In the genomic region with DNA sequence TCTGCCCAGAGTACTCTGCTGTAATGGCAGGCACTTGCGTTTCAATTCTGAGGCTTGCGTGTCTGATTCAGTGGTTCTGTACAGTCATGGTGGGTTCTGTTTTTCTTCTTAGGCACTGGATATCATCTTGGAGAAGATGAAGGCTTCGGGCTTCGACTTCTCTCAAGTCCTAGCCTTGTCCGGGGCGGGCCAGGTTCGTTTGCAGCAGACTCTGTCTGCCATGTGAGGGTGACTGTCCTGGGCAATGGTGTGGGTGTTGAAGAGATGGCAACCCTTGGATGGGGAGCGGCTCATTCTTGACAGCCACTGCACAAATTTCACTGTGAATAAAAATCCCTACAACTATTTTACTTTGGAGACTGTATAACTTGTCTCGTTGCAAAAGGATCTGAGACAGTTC, we compare ENCODE assay signal across 17 cellular contexts. TPM values are rescaled to one million over a fixed set of nuclear protein-coding genes. Genes with fewer than 3 reads are reported as not detected.
DNase-seq lines count a peak whose midpoint lies in the region; ATAC-seq lines count a peak whose summit lies in the region.
"Had no signal": no experiment of that assay in that cellular context is flagged by ENCODE, and none has a peak within 500 bp of the region (broad histone marks: within the 10 kb centered on the region; RNA-seq: fewer than 3 reads in every experiment).

No MANE protein-coding gene starts in this region.

- H2BK12ac ChIP-seq in mesenchymal stem cell (ENCODE audit: low read length in 2 of 2), result no peak overlapping the region

- no peak overlapping the region for H2BK5ac ChIP-seq in mesenchymal stem cell (ENCODE audit: low read depth, low read length, poor library complexity, severe bottlenecking)

- H2AK5ac ChIP-seq in mesenchymal stem cell (ENCODE audit: low read length, severe bottlenecking), result no peak overlapping the region

- 100% methylated on average over 5 of the region's 9 CpGs for WGBS in mesenchymal stem cell

- H3K4me3 Mint-ChIP-seq in activated CD8-positive, alpha-beta memory T cell treated with anti-CD3 and anti-CD28 coated beads, Interleukin-2, amount 10 ng/mL, durations not matched to agents 7 days and 5 days, result no peak overlapping the region
- H3K4me3 Mint-ChIP-seq: B cell; CD4-positive, alpha-beta T cell; CD8-positive, alpha-beta T cell had no signal

- H2BK15ac ChIP-seq in mesenchymal stem cell (ENCODE audit: low read depth, poor library complexity, severe bottlenecking), result no peak overlapping the region

- H3K27ac Mint-ChIP-seq in activated CD8-positive, alpha-beta memory T cell treated with anti-CD3 and anti-CD28 coated beads, Interleukin-2, amount 10 ng/mL, durations not matched to agents 7 days and 5 days, result no peak overlapping the region
- H3K27ac Mint-ChIP-seq: B cell; CD4-positive, alpha-beta T cell; CD8-positive, alpha-beta T cell had no signal

- no peak overlapping the region for H3K4me3 ChIP-seq in mesenchymal stem cell (ENCODE audit: insufficient read depth in 1 of 2, low read depth in 1 of 2, low read length in 2 of 2)
- H3K4me3 ChIP-seq: A549; BLaER1 treated with 17β-estradiol and CSF1 and Interleukin-3, amounts not matched to agents 10 nM and 100 nM had no signal

- no peak overlapping the region for H3K23ac ChIP-seq in mesenchymal stem cell (ENCODE audit: low read length in 2 of 2)

- no peak overlapping the region for H3K18ac ChIP-seq in mesenchymal stem cell (ENCODE audit: low read depth in 1 of 2, low read length in 2 of 2)

- no peaks in the 10 kb centered on the region for H3K4me1 ChIP-seq in mesenchymal stem cell (ENCODE audit: control insufficient read depth, insufficient read depth, low read depth, low read length)
- H3K4me1 ChIP-seq: A549; BLaER1 treated with 17β-estradiol and CSF1 and Interleukin-3, amounts not matched to agents 10 nM and 100 nM; Caco-2 had no signal

- H2BK120ac ChIP-seq in mesenchymal stem cell (ENCODE audit: low read depth, low read length), result no peak overlapping the region

- peaks cover 2% of the 10 kb centered on the region for H3K79me1 ChIP-seq in mesenchymal stem cell (replicated peaks; ENCODE audit: low read length, poor library complexity, severe bottlenecking)

- H3K4me2 ChIP-seq in mesenchymal stem cell (ENCODE audit: low read length, poor library complexity, severe bottlenecking), result no peak overlapping the region
- H3K4me2 ChIP-seq: A549; BLaER1 treated with 17β-estradiol and CSF1 and Interleukin-3, amounts not matched to agents 10 nM and 100 nM had no signal

- H3K36me3 Mint-ChIP-seq in activated CD8-positive, alpha-beta memory T cell treated with anti-CD3 and anti-CD28 coated beads, Interleukin-2, amount 10 ng/mL, durations not matched to agents 7 days and 5 days, result peaks cover 14% of the 10 kb centered on the region

- H4K91ac ChIP-seq in mesenchymal stem cell (ENCODE audit: low read length), result no peak overlapping the region

- H4K8ac ChIP-seq in mesenchymal stem cell (ENCODE audit: low read length), result peak overlapping the region; percentile 43

- H3K9ac ChIP-seq in mesenchymal stem cell (ENCODE audit: low read length), result no peak overlapping the region
- H3K9ac ChIP-seq: BLaER1 treated with 17β-estradiol and CSF1 and Interleukin-3, amounts not matched to agents 10 nM and 100 nM had no signal

- no peak overlapping the region for H3K4ac ChIP-seq in mesenchymal stem cell (ENCODE audit: low read depth in 1 of 2, low read length in 2 of 2)

- no peak overlapping the region for H3K27ac ChIP-seq in mesenchymal stem cell (ENCODE audit: low read length, poor library complexity, severe bottlenecking)
- H3K27ac ChIP-seq: 22Rv1; A549; BLaER1 treated with 17β-estradiol and CSF1 and Interleukin-3, amounts not matched to agents 10 nM and 100 nM; C4-2B had no signal

- no peak overlapping the region for H2AFZ ChIP-seq in mesenchymal stem cell (ENCODE audit: low read depth, low read length)

- no peak for ATAC-seq in activated CD8-positive, alpha-beta memory T cell treated with anti-CD3 and anti-CD28 coated beads, Interleukin-2, amount 10 ng/mL, durations not matched to agents 7 days and 5 days
- ATAC-seq in GM19351 (IDR thresholded peaks at IDR 0.05; ENCODE audit: unreplicated experiment), result no peak
- ATAC-seq: A549; CD8-positive, alpha-beta T cell had no signal

- H3K9me3 ChIP-seq in mesenchymal stem cell (ENCODE audit: control insufficient read depth, low read length), result no peaks in the 10 kb centered on the region
- H3K9me3 ChIP-seq: A549, Caco-2 had no signal

- CTCF ChIA-PET in activated CD8-positive, alpha-beta memory T cell treated with anti-CD3 and anti-CD28 coated beads, Interleukin-2, amount 10 ng/mL, durations not matched to agents 7 days and 5 days (lab: Charles Lee), result no interaction called here

- H3K4me1 Mint-ChIP-seq in activated CD8-positive, alpha-beta memory T cell treated with anti-CD3 and anti-CD28 coated beads, Interleukin-2, amount 10 ng/mL, durations not matched to agents 7 days and 5 days, result peaks cover 11% of the 10 kb centered on the region
- H3K4me1 Mint-ChIP-seq: B cell had no signal

- no peaks in the 10 kb centered on the region for H3K27me3 Mint-ChIP-seq in activated CD8-positive, alpha-beta memory T cell treated with anti-CD3 and anti-CD28 coated beads, Interleukin-2, amount 10 ng/mL, durations not matched to agents 7 days and 5 days
- H3K27me3 Mint-ChIP-seq: B cell; CD4-positive, alpha-beta T cell had no signal

- peaks cover 18 to 82% of the 10 kb centered on the region in 2 experiments for H3K36me3 ChIP-seq in mesenchymal stem cell (ENCODE audit: control insufficient read depth in 1 of 2, insufficient read depth in 2 of 2, low read depth in 1 of 2, low read length in 2 of 2)

- H3K27me3 ChIP-seq in mesenchymal stem cell (ENCODE audit: control insufficient read depth in 1 of 2, insufficient read depth in 1 of 2, low read length in 2 of 2), result no peaks in the 10 kb centered on the region
- H3K27me3 ChIP-seq: BLaER1 treated with 17β-estradiol and CSF1 and Interleukin-3, amounts not matched to agents 10 nM and 100 nM had no signal

- H3K9me3 Mint-ChIP-seq in activated CD8-positive, alpha-beta memory T cell treated with anti-CD3 and anti-CD28 coated beads, Interleukin-2, amount 10 ng/mL, durations not matched to agents 7 days and 5 days (ENCODE audit: low read depth), result no peaks in the 10 kb centered on the region
- H3K9me3 Mint-ChIP-seq: CD4-positive, alpha-beta T cell; CD8-positive, alpha-beta T cell had no signal

- no peak overlapping the region for H3K14ac ChIP-seq in mesenchymal stem cell (ENCODE audit: low read length in 2 of 2)

- DNase-seq in activated CD8-positive, alpha-beta memory T cell treated with anti-CD3 and anti-CD28 coated beads for 24 hours, result peak; percentile 9
- DNase-seq in activated CD8-positive, alpha-beta memory T cell treated with anti-CD3 and anti-CD28 coated beads, Interleukin-2, amount 10 ng/mL, durations not matched to agents 7 days and 5 days, result no peak
- DNase-seq in mesenchymal stem cell (no peak), NCI-H510A treated with DMSO at 0.1 percent for 48 hours (lab: John Stamatoyannopoulos, UW) (no peak)
- DNase-seq: AML-193; Caco-2; Calu3; CD4-positive, alpha-beta T cell; CD8-positive, alpha-beta T cell; DMS79 treated with DMSO at 0.1 percent for 48 hours; GF-D8 had no signal

RNA-seq across cellular contexts. Expression of gene XYLB, which starts 16.2 kb away (rescaled TPM):
- 1 to 10 TPM; 5.2 to 6.9 TPM for total RNA-seq in activated CD8-positive, alpha-beta memory T cell treated with anti-CD3 and anti-CD28 coated beads, Interleukin-2, amount 10 ng/mL, durations not matched to agents 7 days and 5 days
- polyA plus RNA-seq in mesenchymal stem cell (2013, experiment 1 of 2), result 2.0 TPM
- 2.1 TPM for polyA plus RNA-seq in mesenchymal stem cell (2013, experiment 2 of 2)
